Comparison of ENCODE assay signal across 10 cellular contexts in the genomic region with DNA sequence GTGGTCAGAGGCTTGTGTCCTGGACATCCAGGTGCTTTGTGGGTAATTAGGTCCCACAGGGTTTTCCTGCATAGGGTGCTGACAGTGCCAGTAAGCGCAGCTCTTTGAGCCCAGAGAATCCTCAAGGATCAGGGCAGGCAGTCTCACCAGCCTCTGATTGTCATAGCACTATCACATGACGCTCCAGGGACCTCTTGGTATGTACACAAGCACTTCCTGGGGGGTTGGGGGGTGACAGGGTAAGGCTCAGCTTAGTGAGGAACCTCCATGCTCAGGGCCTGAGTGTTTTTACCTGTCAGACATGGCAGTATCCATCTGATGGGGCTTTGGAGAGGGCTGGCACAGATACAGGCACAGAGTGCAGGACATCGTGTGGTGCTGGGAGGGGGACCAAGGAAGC. TPM values are rescaled to one million over a fixed set of nuclear protein-coding genes. Genes with fewer than 3 reads are reported as not detected.
DNase-seq lines count a peak whose midpoint lies in the region; ATAC-seq and TF ChIP-seq lines count a peak whose summit lies in the region.
"Had no signal": no experiment of that assay in that cellular context is flagged by ENCODE, and none has a peak within 500 bp of the region (broad histone marks: within the 10 kb centered on the region; RNA-seq: fewer than 3 reads in every experiment).

No MANE protein-coding gene starts in this region.

- H3K4me3 Mint-ChIP-seq in activated CD8-positive, alpha-beta T cell treated with anti-CD3 and anti-CD28 coated beads, Interleukin-2, amount 10 ng/mL, durations not matched to agents 7 days and 5 days: peak overlapping the region; percentile 76
- no peak overlapping the region for H3K4me3 Mint-ChIP-seq in CD14-positive monocyte

- no peak for ATAC-seq in activated CD8-positive, alpha-beta T cell treated with anti-CD3 and anti-CD28 coated beads, Interleukin-2, amount 10 ng/mL, durations not matched to agents 7 days and 5 days
- ATAC-seq in HG03354 (IDR thresholded peaks at IDR 0.05; ENCODE audit: poor library complexity, severe bottlenecking, unreplicated experiment) (no peak), GM18520 (IDR thresholded peaks at IDR 0.05; ENCODE audit: unreplicated experiment) (no peak)

- no peak for TF ChIP-seq POLR2A in uterus (IDR thresholded peaks at IDR 0.05)

- no peak for TF ChIP-seq CTCF in AG04450 (IDR thresholded peaks at IDR 0.05; ENCODE audit: low read depth, low read length)
- no peak for TF ChIP-seq CTCF in fibroblast of pulmonary artery (IDR thresholded peaks at IDR 0.05; ENCODE audit: low read length, missing control alignments)
- TF ChIP-seq CTCF in uterus (IDR thresholded peaks at IDR 0.05): no peak
- no peak for TF ChIP-seq CTCF in CD14-positive monocyte (IDR thresholded peaks at IDR 0.05)

- DNase-seq in AG04450 (ENCODE audit: low read depth, low spot score) (no peak), fibroblast of pulmonary artery (ENCODE audit: low read depth) (peak; percentile 34), uterus (no peak), CD14-positive monocyte (ENCODE audit: low spot score) (no peak)
- DNase-seq in Jurkat, Clone E6-1 (ENCODE audit: low read depth, low spot score): peak; percentile 56
- peak; percentile 79 for DNase-seq in activated CD8-positive, alpha-beta T cell treated with anti-CD3 and anti-CD28 coated beads, Interleukin-2, amount 10 ng/mL, durations not matched to agents 7 days and 5 days
- DNase-seq: MG63, RPMI8226 had no signal

- H3K9me3 ChIP-seq in AG04450 (ENCODE audit: control insufficient read depth, insufficient read depth, low read length) (no peaks in the 10 kb centered on the region), uterus (no peaks in the 10 kb centered on the region)
- H3K9me3 ChIP-seq: MG63 had no signal

- H3K27ac ChIP-seq in AG04450 (ENCODE audit: low read depth, low read length) (peak overlapping the region; percentile 39), uterus (no peak overlapping the region)

- no peaks in the 10 kb centered on the region for H3K9me3 Mint-ChIP-seq in activated CD8-positive, alpha-beta T cell treated with anti-CD3 and anti-CD28 coated beads, Interleukin-2, amount 10 ng/mL, durations not matched to agents 7 days and 5 days (ENCODE audit: insufficient read depth)
- H3K9me3 Mint-ChIP-seq in CD14-positive monocyte: peaks cover 0 to 4% (median 0%) of the 10 kb centered on the region in 7 donors

- POLR2A ChIA-PET in AG04450 (lab: Yijun Ruan, JAX): interaction anchor here (0.6 to 1.1 kb wide), 3 partner anchors 46 to 293 kb away, joined by 3 to 4 read pairs (median 3); no protein-coding TSS in a partner anchor
- POLR2A ChIA-PET in activated CD8-positive, alpha-beta T cell treated with anti-CD3 and anti-CD28 coated beads, Interleukin-2, amount 10 ng/mL, durations not matched to agents 7 days and 5 days (lab: Charles Lee): interaction anchor here (0.6 to 1.6 kb wide), 6 partner anchors 9 to 275 kb away, joined by 3 to 5 read pairs (median 3); no protein-coding TSS in a partner anchor

- H3K4me3 ChIP-seq in AG04450 (ENCODE audit: low read depth, low read length) (no peak overlapping the region), fibroblast of pulmonary artery (replicated peaks; ENCODE audit: low read depth, low read length) (no peak overlapping the region), uterus (no peak overlapping the region)
- H3K4me3 ChIP-seq in Jurkat, Clone E6-1 (ENCODE audit: low read length): no peak overlapping the region
- H3K4me3 ChIP-seq: MG63 had no signal

- no peaks in the 10 kb centered on the region for H3K27me3 Mint-ChIP-seq in activated CD8-positive, alpha-beta T cell treated with anti-CD3 and anti-CD28 coated beads, Interleukin-2, amount 10 ng/mL, durations not matched to agents 7 days and 5 days (ENCODE audit: low read depth)
- peaks cover 0 to 3% (median 3%) of the 10 kb centered on the region in 3 donors for H3K27me3 Mint-ChIP-seq in CD14-positive monocyte (ENCODE audit: low read depth in 3 of 3)

- peaks cover 65% of the 10 kb centered on the region for H3K4me1 Mint-ChIP-seq in activated CD8-positive, alpha-beta T cell treated with anti-CD3 and anti-CD28 coated beads, Interleukin-2, amount 10 ng/mL, durations not matched to agents 7 days and 5 days (ENCODE audit: low read depth)
- H3K4me1 Mint-ChIP-seq in CD14-positive monocyte: peaks cover 50% of the 10 kb centered on the region

- peaks cover 26% of the 10 kb centered on the region for H3K36me3 Mint-ChIP-seq in activated CD8-positive, alpha-beta T cell treated with anti-CD3 and anti-CD28 coated beads, Interleukin-2, amount 10 ng/mL, durations not matched to agents 7 days and 5 days (ENCODE audit: low read depth)
- H3K36me3 Mint-ChIP-seq in CD14-positive monocyte: peaks cover 15% of the 10 kb centered on the region in 2 donors

- intact Hi-C loops in uterus (cut with DNase I; ENCODE audit: low total_unique reads) (no loop called here), CD14-positive monocyte (cut with micrococcal nuclease) (no loop called here)

- no peaks in the 10 kb centered on the region for H3K36me3 ChIP-seq in uterus
- H3K36me3 ChIP-seq: MG63 had no signal

- H3K4me1 ChIP-seq in uterus: peaks cover 7 to 12% of the 10 kb centered on the region in 2 donors

- H3K27ac Mint-ChIP-seq in activated CD8-positive, alpha-beta T cell treated with anti-CD3 and anti-CD28 coated beads, Interleukin-2, amount 10 ng/mL, durations not matched to agents 7 days and 5 days: peak overlapping the region; percentile 98
- H3K27ac Mint-ChIP-seq in CD14-positive monocyte: peak overlapping the region in 1 of 7 donors; percentile 18

- CTCF ChIA-PET in AG04450 (lab: Charles Lee): interaction anchor here (4.0 kb wide), 1 partner anchor 22 kb away, joined by 21 read pairs; no protein-coding TSS in a partner anchor
- CTCF ChIA-PET in activated CD8-positive, alpha-beta T cell treated with anti-CD3 and anti-CD28 coated beads, Interleukin-2, amount 10 ng/mL, durations not matched to agents 7 days and 5 days (lab: Charles Lee): interaction anchor here (0.7 to 6.6 kb wide), 6 partner anchors 18 to 97 kb away, joined by 3 to 132 read pairs (median 6); no protein-coding TSS in a partner anchor

- H3K27me3 ChIP-seq in AG04450 (ENCODE audit: control insufficient read depth, insufficient read depth, low read length) (no peaks in the 10 kb centered on the region), uterus (no peaks in the 10 kb centered on the region)
- H3K27me3 ChIP-seq: MG63 had no signal

RNA-seq across cellular contexts. Expression of a gene that starts 27.9 kb away (rescaled TPM):
- polyA plus RNA-seq in AG04450 (2011; rRNA removed) (0.63 and 1.1 TPM in 2 replicates), CD14-positive monocyte (not detected)
- 0.09 and 0.32 TPM in 2 replicates for polyA minus RNA-seq in AG04450 (2011; rRNA and poly(A)+ RNA removed)
- 0.42 TPM for polyA plus RNA-seq in Jurkat, Clone E6-1 (2012; ENCODE audit: insufficient read depth, insufficient read length)
- 1 to 10 TPM; 1.3 to 1.9 TPM for total RNA-seq in activated CD8-positive, alpha-beta T cell treated with anti-CD3 and anti-CD28 coated beads, Interleukin-2, amount 10 ng/mL, durations not matched to agents 7 days and 5 days
- 10 to 100 TPM in 1 of 4 donors, 1 to 10 TPM in 2, under 1 TPM in 1; 0.88 to 17.6 (median 2.8) TPM for total RNA-seq in uterus

Comparison
In these comparisons a context has a peak if more than half of its experiments do, and no peak if none do; other contexts are left out.
1. DNase-seq: peak in Jurkat, Clone E6-1 (single experiment), activated CD8-positive, alpha-beta T cell treated with anti-CD3 and anti-CD28 coated beads, Interleukin-2, amount 10 ng/mL, durations not matched to agents 7 days and 5 days (single experiment) and fibroblast of pulmonary artery (single experiment); none in AG04450 (single experiment), uterus (0 of 2) and CD14-positive monocyte (single experiment).